In genomic region chr2:17604050-17604449, GRCh38 we compare ENCODE assay signal across 22 cellular contexts.
A peak's percentile ranks its signal among the peaks of the same experiment; 100 is the strongest.
DNase-seq lines count a peak whose midpoint lies in the region; ATAC-seq, FAIRE-seq and TF ChIP-seq lines count a peak whose summit lies in the region.
"Had no signal": no experiment of that assay in that cellular context is flagged by ENCODE, and none has a peak within 500 bp of the region (broad histone marks: within the 10 kb centered on the region; RNA-seq: fewer than 3 reads in every experiment).

No MANE protein-coding gene starts in this region.

- no peak overlapping the region for H2AFZ ChIP-seq in IMR-90 (replicated peaks; ENCODE audit: low read length, poor library complexity)

- H3K56ac ChIP-seq in IMR-90 (ENCODE audit: extremely low read depth, insufficient read depth, low read length) (no peak overlapping the region), mesendoderm (ENCODE audit: low read length) (no peak overlapping the region)

- no peaks in the 10 kb centered on the region for H3K79me1 ChIP-seq in IMR-90 (ENCODE audit: low read depth in 1 of 2, low read length in 2 of 2)
- H3K79me1 ChIP-seq in mesendoderm (ENCODE audit: low read length): no peaks in the 10 kb centered on the region

- CTCF ChIA-PET in A549 (lab: Yijun Ruan, JAX): interaction anchor here (0.9 to 1.5 kb wide), 5 partner anchors 9 to 226 kb away, joined by 3 to 5 read pairs (median 3); no protein-coding TSS in a partner anchor
- CTCF ChIA-PET in IMR-90 (lab: Yijun Ruan, JAX): no interaction called here

- no peak overlapping the region for H3K4me3 ChIP-seq in A549
- H3K4me3 ChIP-seq in IMR-90 (ENCODE audit: insufficient read depth, low read depth, low read length): no peak overlapping the region
- H3K4me3 ChIP-seq in endodermal cell (ENCODE audit: low read length): no peak overlapping the region
- no peak overlapping the region for H3K4me3 ChIP-seq in mesendoderm (ENCODE audit: low read length)
- no peak overlapping the region for H3K4me3 ChIP-seq in stomach
- H3K4me3 ChIP-seq in transverse colon: no peak overlapping the region
- H3K4me3 ChIP-seq: HAP-1 had no signal

- peak overlapping the region; percentile 62 for H2AK9ac ChIP-seq in IMR-90 (replicated peaks; ENCODE audit: low read depth, low read length, poor library complexity)

- no peak overlapping the region for H3K4me2 ChIP-seq in A549
- no peak overlapping the region for H3K4me2 ChIP-seq in IMR-90 (ENCODE audit: low read depth, low read length)
- H3K4me2 ChIP-seq in mesendoderm (ENCODE audit: low read length): no peak overlapping the region

- no peaks in the 10 kb centered on the region for H3K36me3 Mint-ChIP-seq in endodermal cell (ENCODE audit: low read depth)

- H3K9me3 ChIP-seq in A549: no peaks in the 10 kb centered on the region
- H3K9me3 ChIP-seq in IMR-90 (ENCODE audit: control insufficient read depth, insufficient read depth, low read length): no peaks in the 10 kb centered on the region
- no peaks in the 10 kb centered on the region for H3K9me3 ChIP-seq in endodermal cell (ENCODE audit: control insufficient read depth, low read length)
- H3K9me3 ChIP-seq in stomach: no peaks in the 10 kb centered on the region
- H3K9me3 ChIP-seq in transverse colon: no peaks in the 10 kb centered on the region
- H3K9me3 ChIP-seq: HAP-1 had no signal

- dilution Hi-C loops in IMR-90 (cut with HindIII; ENCODE audit: low sequenced_read_pairs, unreplicated experiment): no loop called here

- H3K27me3 ChIP-seq in IMR-90 (ENCODE audit: control insufficient read depth, insufficient read depth, low read length) (peaks cover 4% of the 10 kb centered on the region; the same call in 1 of the 2 replicates), endodermal cell (ENCODE audit: control insufficient read depth, insufficient read depth, low read length, poor library complexity, severe bottlenecking) (no peaks in the 10 kb centered on the region), mesendoderm (ENCODE audit: insufficient read depth, low read length, poor library complexity) (no peaks in the 10 kb centered on the region), stomach (no peaks in the 10 kb centered on the region), transverse colon (no peaks in the 10 kb centered on the region)

- H3K18ac ChIP-seq in IMR-90 (ENCODE audit: low read depth, low read length) (no peak overlapping the region), mesendoderm (ENCODE audit: low read length) (no peak overlapping the region)

- H3K4me1 ChIP-seq in A549 (no peaks in the 10 kb centered on the region), IMR-90 (ENCODE audit: control insufficient read depth, insufficient read depth, low read length) (no peaks in the 10 kb centered on the region), endodermal cell (ENCODE audit: control insufficient read depth, insufficient read depth, low read length) (peaks cover 3% of the 10 kb centered on the region), mesendoderm (ENCODE audit: control insufficient read depth, low read depth, low read length) (no peaks in the 10 kb centered on the region), stomach (no peaks in the 10 kb centered on the region), transverse colon (no peaks in the 10 kb centered on the region)
- H3K4me1 ChIP-seq: HAP-1 had no signal

- no peak overlapping the region for H2AK5ac ChIP-seq in IMR-90 (ENCODE audit: low read depth, low read length)
- no peak overlapping the region for H2AK5ac ChIP-seq in mesendoderm (ENCODE audit: low read length)

- TF ChIP-seq POLR2A in A549 (IDR thresholded peaks at IDR 0.05; ENCODE audit: low read length): no peak
- TF ChIP-seq POLR2A in IMR-90 (IDR thresholded peaks at IDR 0.05; ENCODE audit: low read depth, low read length): no peak
- no peak for TF ChIP-seq POLR2A in stomach (IDR thresholded peaks at IDR 0.05)
- TF ChIP-seq POLR2A in transverse colon (IDR thresholded peaks at IDR 0.05): no peak

- no TSS peak for BruUV-seq in IMR-90 (replicated peaks; lab: Mats Ljungman, UMichigan)

- TF ChIP-seq RAD21 in A549 (conservative IDR thresholded peaks at IDR 0.05 in 1 of 2, IDR thresholded peaks at IDR 0.05 in 1 of 2) (no peak), IMR-90 (IDR thresholded peaks at IDR 0.05; ENCODE audit: low read length) (no peak)

- H3K27ac ChIP-seq in A549 (no peak overlapping the region), IMR-90 (ENCODE audit: insufficient read depth, low read length) (no peak overlapping the region), endodermal cell (ENCODE audit: low read depth, low read length) (no peak overlapping the region), mesendoderm (ENCODE audit: low read depth, low read length) (no peak overlapping the region), stomach (no peak overlapping the region), transverse colon (no peak overlapping the region)

- FAIRE-seq in A549 (lab: Jason Lieb, UNC): no peak

- no peak overlapping the region for H3K4me3 Mint-ChIP-seq in endodermal cell
- H3K4me3 Mint-ChIP-seq: IgD-negative memory B cell had no signal

- no peaks in the 10 kb centered on the region for H3K9me1 ChIP-seq in IMR-90 (ENCODE audit: insufficient read depth, low read length)

- POLR2A ChIA-PET in A549 (lab: Yijun Ruan, JAX): no interaction called here
- POLR2A ChIA-PET in IMR-90 (lab: Charles Lee; ENCODE audit: unreplicated experiment): no interaction called here

- DNase-seq in A549 (ENCODE audit: low read depth in 1 of 2, low spot score in 1 of 2) (no peak), IMR-90 (no peak), endodermal cell (peak; percentile 55), mesendoderm (peak; percentile 46), stomach (no peak), transverse colon (no peak), posterior cingulate gyrus (no peak)
- DNase-seq: 8988T, Calu3, DMS79 treated with DMSO at 0.1 percent for 48 hours, NCI-H1092, NCI-H1417 treated with DMSO at 0.1 percent for 48 hours, NCI-H1694 treated with DMSO at 0.1 percent for 48 hours, NCI-H2081, NCI-H226, NCI-H510A, NCI-H69, Right ventricle myocardium superior, RPMI8226 had no signal

- H3K14ac ChIP-seq in IMR-90 (replicated peaks; ENCODE audit: low read depth, low read length): no peak overlapping the region

- WGBS in A549 (ENCODE audit: missing lambda C conversion rate): 62% methylated on average over 5 of the region's 5 CpGs
- no CpG with 5 or more reads among the region's 5 CpGs for WGBS in IMR-90 (ENCODE audit: extremely low coverage in 2 of 2, insufficient read length in 1 of 2), 2 experiments
- 92 to 96% methylated on average over 3 to 5 of the region's 5 CpGs for WGBS in endodermal cell (ENCODE audit: insufficient coverage in 1 of 2, insufficient read length in 1 of 2), 2 experiments
- no CpG with 5 or more reads among the region's 5 CpGs for WGBS in mesendoderm (ENCODE audit: extremely low coverage, insufficient coverage, low lambda C conversion rate)
- 74 to 83% (median 81%) methylated on average over 5 of the region's 5 CpGs for WGBS in stomach, 5 donors
- 85% methylated on average over 5 of the region's 5 CpGs; no CpG with 5 or more reads in 1 of the 2 donors for WGBS in transverse colon (ENCODE audit: low coverage in 1 of 2), 2 donors

- no peak overlapping the region for H4K8ac ChIP-seq in IMR-90 (ENCODE audit: low read depth in 2 of 2, low read length in 2 of 2)
- no peak overlapping the region for H4K8ac ChIP-seq in mesendoderm (ENCODE audit: low read depth, low read length)

- H3K27ac Mint-ChIP-seq in endodermal cell: no peak overlapping the region
- H3K27ac Mint-ChIP-seq: IgD-negative memory B cell had no signal

- no peak overlapping the region for H3K4ac ChIP-seq in IMR-90 (ENCODE audit: low read depth, low read length)
- H3K4ac ChIP-seq in mesendoderm (ENCODE audit: low read depth, low read length): no peak overlapping the region

- H3K36me3 ChIP-seq in IMR-90 (ENCODE audit: control insufficient read depth, insufficient read depth, low read length) (no peaks in the 10 kb centered on the region), endodermal cell (ENCODE audit: control insufficient read depth, insufficient read depth, low read length) (no peaks in the 10 kb centered on the region), mesendoderm (ENCODE audit: control insufficient read depth, insufficient read depth, low read length) (no peaks in the 10 kb centered on the region), stomach (no peaks in the 10 kb centered on the region), transverse colon (no peaks in the 10 kb centered on the region)
- H3K36me3 ChIP-seq: HAP-1 had no signal

- in situ Hi-C loops in IMR-90 (cut with MboI; ENCODE audit: low sequenced_read_pairs): no loop called here
- in situ Hi-C loops in transverse colon (cut with MboI; ENCODE audit: low pct_ligation_motif_present in 1 of 4, low pct_unique_long_range_greater_than_20kb in 1 of 4, low sequenced_read_pairs in 3 of 4): no loop called here

- H2BK15ac ChIP-seq in IMR-90 (ENCODE audit: low read depth, low read length): no peak overlapping the region
- H2BK15ac ChIP-seq in mesendoderm (replicated peaks; ENCODE audit: low read depth): no peak overlapping the region

- no peaks in the 10 kb centered on the region for H4K20me1 ChIP-seq in IMR-90 (ENCODE audit: insufficient read depth, low read length)

- no peak for TF ChIP-seq EP300 in A549 (IDR thresholded peaks at IDR 0.05)
- no peak for TF ChIP-seq EP300 in stomach (IDR thresholded peaks at IDR 0.05)
- TF ChIP-seq EP300 in transverse colon (IDR thresholded peaks at IDR 0.05; ENCODE audit: low read depth): no peak

- H3K9ac ChIP-seq in IMR-90 (ENCODE audit: low read depth, low read length) (no peak overlapping the region), endodermal cell (ENCODE audit: extremely low read depth, low read length, poor library complexity, severe bottlenecking) (no peak overlapping the region), mesendoderm (ENCODE audit: low read length) (no peak overlapping the region)

- H4K5ac ChIP-seq in IMR-90 (ENCODE audit: low read depth, low read length) (no peak overlapping the region), mesendoderm (ENCODE audit: low read length) (no peak overlapping the region)

- no peak overlapping the region for H2BK20ac ChIP-seq in IMR-90 (ENCODE audit: low read depth, low read length)

- no peaks in the 10 kb centered on the region for H3K27me3 Mint-ChIP-seq in endodermal cell (ENCODE audit: insufficient read depth)

- intact Hi-C loops in IMR-90 (cut with micrococcal nuclease): no loop called here
- intact Hi-C loops in stomach (cut with DNase I; ENCODE audit: low total_unique reads): no loop called here
- intact Hi-C loops in transverse colon (cut with DNase I; ENCODE audit: low total_unique reads): no loop called here
- intact Hi-C loops in posterior cingulate gyrus (cut with DNase I): no loop called here

- H2BK120ac ChIP-seq in IMR-90 (ENCODE audit: low read depth, low read length): no peak overlapping the region
- no peak overlapping the region for H2BK120ac ChIP-seq in mesendoderm (ENCODE audit: low read depth, low read length)

- H3K79me2 ChIP-seq in mesendoderm (ENCODE audit: control insufficient read depth, insufficient read depth, low read length): no peaks in the 10 kb centered on the region

- H2BK5ac ChIP-seq in IMR-90 (ENCODE audit: low read depth, low read length, poor library complexity, severe bottlenecking) (no peak overlapping the region), mesendoderm (ENCODE audit: low read length) (no peak overlapping the region)

- H3K9me3 Mint-ChIP-seq in endodermal cell: no peaks in the 10 kb centered on the region

- H4K91ac ChIP-seq in IMR-90 (ENCODE audit: insufficient read depth, low read depth, low read length): no peak overlapping the region

- TF ChIP-seq CTCF in A549 (IDR thresholded peaks at IDR 0.05) (no peak), IMR-90 (conservative IDR thresholded peaks at IDR 0.05; ENCODE audit: low read depth, low read length) (no peak), endodermal cell (conservative IDR thresholded peaks at IDR 0.05) (no peak), stomach (IDR thresholded peaks at IDR 0.05) (no peak), transverse colon (IDR thresholded peaks at IDR 0.05) (no peak)

- no peak overlapping the region for H3K23ac ChIP-seq in IMR-90 (ENCODE audit: low read depth, low read length)
- H3K23ac ChIP-seq in mesendoderm (ENCODE audit: low read length): no peak overlapping the region

- ATAC-seq in A549: no peak
- no peak for ATAC-seq in IMR-90 (ENCODE audit: low read depth)
- no peak for ATAC-seq in GM18909 (IDR thresholded peaks at IDR 0.05; ENCODE audit: poor library complexity, unreplicated experiment)

- peaks cover 11% of the 10 kb centered on the region for H3K4me1 Mint-ChIP-seq in endodermal cell
- H3K4me1 Mint-ChIP-seq: IgD-negative memory B cell had no signal

Comparison
In these comparisons a context has a peak if more than half of its experiments do, and no peak if none do; other contexts are left out.
1. DNase-seq: peak in endodermal cell (single experiment) and mesendoderm (single experiment); none in A549 (0 of 2), IMR-90 (single experiment), stomach (single experiment), transverse colon (single experiment) and posterior cingulate gyrus (0 of 10).